8 cellular contexts compared by ENCODE assay signal in genomic region chr1:179293340-179294327, GRCh38. TPM values are rescaled to one million over a fixed set of nuclear protein-coding genes. Genes with fewer than 3 reads are reported as not detected.
A peak's percentile ranks its signal among the peaks of the same experiment; 100 is the strongest.
DNase-seq lines count a peak whose midpoint lies in the region; ATAC-seq and TF ChIP-seq lines count a peak whose summit lies in the region.

SOAT1 (plus strand) TSS chr1:179293797; CDS start chr1:179302685, 8,888 bp downstream.

- peak; percentile 88 for ATAC-seq in GM21447 (IDR thresholded peaks at IDR 0.05; ENCODE audit: unreplicated experiment)

- DNase-seq in DMS114 treated with DMSO at 0.1 percent for 48 hours (lab: John Stamatoyannopoulos, UW; ENCODE audit: unreplicated experiment) (peak; percentile 80), HuH-7 (ENCODE audit: low spot score) (peak; percentile 92), OCI-M1 (lab: John Stamatoyannopoulos, UW) (peak; percentile 98), activated T-cell treated with anti-CD3 and anti-CD28 coated beads for 48 hours (ENCODE audit: low read depth) (peak; percentile 95), epithelial cell of proximal tubule (ENCODE audit: low read depth) (no peak)
- DNase-seq in stimulated activated CD8-positive, alpha-beta memory T cell treated with anti-CD3 and anti-CD28 coated beads, Interleukin-7, amount 100 ng/mL, for 24 hours (ENCODE audit: low read depth), result peak; percentile 88

- H3K4me3 ChIP-seq in epithelial cell of proximal tubule (ENCODE audit: low read depth, low read length) (peak within 1 kb of the TSS; percentile 80), mucosa of stomach (ENCODE audit: low read length) (peak within 1 kb of the TSS; percentile 11)

- H3K27me3 ChIP-seq in mucosa of stomach (ENCODE audit: control insufficient read depth, insufficient read depth, low read length), result no peaks in the 10 kb centered on the region

- H3K9ac ChIP-seq in mucosa of stomach (ENCODE audit: low read length), result peak within 1 kb of the TSS; percentile 72

- TF ChIP-seq CTCF in epithelial cell of proximal tubule (conservative IDR thresholded peaks at IDR 0.05; ENCODE audit: low read depth, low read length), result no peak

- no peaks in the 10 kb centered on the region for H3K36me3 ChIP-seq in mucosa of stomach (ENCODE audit: control insufficient read depth, insufficient read depth, low read length)

- peaks cover 24% of the 10 kb centered on the region for H3K4me1 ChIP-seq in mucosa of stomach (ENCODE audit: control insufficient read depth, insufficient read depth, low read length)

- no peaks in the 10 kb centered on the region for H3K9me3 ChIP-seq in mucosa of stomach (ENCODE audit: control insufficient read depth, low read length)

RNA-seq across cellular contexts. Expression of gene SOAT1, which starts in this region (rescaled TPM):
- total RNA-seq in epithelial cell of proximal tubule, result 27.9 and 45.6 TPM in 2 replicates
